Comparison of ENCODE assay signal across 1 cellular context in genomic region chr17:3472137-3472536, GRCh38.
TF ChIP-seq lines count a peak whose summit lies in the region.

No MANE protein-coding gene starts in this region.

TF ChIP-seq in H1, 55 proteins besides CTCF, POLR2A, EP300 and RAD21:
- no peak for TF ChIP-seq POLR2AphosphoS5 (IDR thresholded peaks at IDR 0.05; ENCODE audit: low read depth, low read length)
- no peak for TF ChIP-seq RBBP5 (IDR thresholded peaks at IDR 0.05; ENCODE audit: borderline replicate concordance, low read depth, low read length)
- TF ChIP-seq POU5F1 (IDR thresholded peaks at IDR 0.05; ENCODE audit: low read depth, low read length), result no peak
- TF ChIP-seq HDAC2 (IDR thresholded peaks at IDR 0.05; ENCODE audit: borderline replicate concordance in 1 of 2, low read depth in 2 of 2, low read length in 2 of 2), result no peak
- no peak for TF ChIP-seq EGR1 (IDR thresholded peaks at IDR 0.05; ENCODE audit: borderline replicate concordance, low read depth, low read length)
- no peak for TF ChIP-seq SAP30 (IDR thresholded peaks at IDR 0.05; ENCODE audit: insufficient read depth, insufficient replicate concordance, low read length)
- TF ChIP-seq SIN3A (conservative IDR thresholded peaks at IDR 0.05 in 1 of 2, IDR thresholded peaks at IDR 0.05 in 1 of 2; ENCODE audit: low read depth in 1 of 2, low read length in 2 of 2), result no peak
- no peak for TF ChIP-seq EZH2 (IDR thresholded peaks at IDR 0.05; ENCODE audit: low read depth, low read length, severe bottlenecking)
- TF ChIP-seq MAFK (IDR thresholded peaks at IDR 0.05; ENCODE audit: low read depth, low read length), result no peak
- TF ChIP-seq MAX (IDR thresholded peaks at IDR 0.05), result no peak
- no peak for TF ChIP-seq GTF2F1 (IDR thresholded peaks at IDR 0.05; ENCODE audit: borderline replicate concordance, low read depth, low read length)
- no peak for TF ChIP-seq USF2 (IDR thresholded peaks at IDR 0.05; ENCODE audit: low read length)
- no peak for TF ChIP-seq SRF (IDR thresholded peaks at IDR 0.05; ENCODE audit: low read depth, low read length)
- no peak for TF ChIP-seq BRCA1 (IDR thresholded peaks at IDR 0.05; ENCODE audit: low read depth, low read length)
- TF ChIP-seq CBX5 (IDR thresholded peaks at IDR 0.05; ENCODE audit: low read depth, low read length), result no peak
- no peak for TF ChIP-seq KDM4A (IDR thresholded peaks at IDR 0.05; ENCODE audit: low read depth, low read length, severe bottlenecking)
- no peak for TF ChIP-seq RXRA (IDR thresholded peaks at IDR 0.05; ENCODE audit: insufficient read depth, low read depth, low read length)
- no peak for TF ChIP-seq JUND (IDR thresholded peaks at IDR 0.05; ENCODE audit: low read length)
